28 cellular contexts compared by ENCODE assay signal in genomic region chr4:74859163-74859562, GRCh38.
DNase-seq lines count a peak whose midpoint lies in the region; ATAC-seq and TF ChIP-seq lines count a peak whose summit lies in the region.
"Had no signal": no experiment of that assay in that cellular context is flagged by ENCODE, and none has a peak within 500 bp of the region (broad histone marks: within the 10 kb centered on the region; RNA-seq: fewer than 3 reads in every experiment).

No MANE protein-coding gene starts in this region.

- CTCF ChIA-PET in CD4-positive, alpha-beta T cell (lab: Charles Lee) = no interaction called here

- no peak overlapping the region for H3K27ac ChIP-seq in CD4-positive, alpha-beta T cell (ENCODE audit: low read depth, low read length)
- H3K27ac ChIP-seq: 22Rv1; A549; BLaER1; BLaER1 treated with 17β-estradiol and CSF1 and Interleukin-3, amounts not matched to agents 10 nM and 100 nM; C4-2B had no signal

- intact Hi-C loops in CD4-positive, alpha-beta T cell (cut with DNase I, micrococcal nuclease) = no loop called here

- POLR2A ChIA-PET in CD4-positive, alpha-beta T cell (lab: Charles Lee) = no interaction called here

- peaks cover 35% of the 10 kb centered on the region for H3K27me3 Mint-ChIP-seq in type B pancreatic cell
- peaks cover 17% of the 10 kb centered on the region for H3K27me3 Mint-ChIP-seq in CD4-positive, alpha-beta T cell
- H3K27me3 Mint-ChIP-seq: CD4-positive, CD25-positive, alpha-beta regulatory T cell had no signal

- ATAC-seq in CD4-positive, alpha-beta T cell (ENCODE audit: poor library complexity) = no peak
- ATAC-seq: A549; CD8-positive, alpha-beta T cell had no signal

- no peaks in the 10 kb centered on the region for H3K9me3 ChIP-seq in CD4-positive, alpha-beta T cell (ENCODE audit: control insufficient read depth, low read length)
- H3K9me3 ChIP-seq: A549, BE2C, BLaER1, Caco-2 had no signal

- peak overlapping the region; percentile 53 for H3K4me3 Mint-ChIP-seq in type B pancreatic cell
- H3K4me3 Mint-ChIP-seq in CD4-positive, alpha-beta T cell = no peak overlapping the region
- H3K4me3 Mint-ChIP-seq: B cell; CD14-positive monocyte; CD4-positive, alpha-beta memory T cell; CD4-positive, CD25-positive, alpha-beta regulatory T cell; CD8-positive, alpha-beta memory T cell; CD8-positive, alpha-beta T cell had no signal

- no peak for DNase-seq in type B pancreatic cell (ENCODE audit: extremely low spot score, unreplicated experiment)
- DNase-seq in CD4-positive, alpha-beta T cell = no peak
- DNase-seq: 8988T; ACHN; AML-193; BE2C; C1 segment of cervical spinal cord; Caco-2; Calu3; CD4-positive, alpha-beta memory T cell; CD4-positive, CD25-positive, alpha-beta regulatory T cell; CD8-positive, alpha-beta memory T cell; CD8-positive, alpha-beta T cell; COR-L47; DMS 273 treated with DMSO at 0.1 percent for 48 hours; DMS153; DMS53; DMS79; DMS79 treated with DMSO at 0.1 percent for 48 hours; DND-41; EL had no signal

- H3K27me3 ChIP-seq in CD4-positive, alpha-beta T cell (ENCODE audit: control insufficient read depth, insufficient read depth, low read length) = no peaks in the 10 kb centered on the region
- H3K27me3 ChIP-seq: BLaER1; BLaER1 treated with 17β-estradiol and CSF1 and Interleukin-3, amounts not matched to agents 10 nM and 100 nM had no signal

- peaks cover 21% of the 10 kb centered on the region for H3K9me3 Mint-ChIP-seq in type B pancreatic cell
- no peaks in the 10 kb centered on the region for H3K9me3 Mint-ChIP-seq in CD4-positive, alpha-beta T cell
- H3K9me3 Mint-ChIP-seq: CD8-positive, alpha-beta T cell had no signal

- H3K4me1 Mint-ChIP-seq in type B pancreatic cell (ENCODE audit: unreplicated experiment) = no peaks in the 10 kb centered on the region
- no peaks in the 10 kb centered on the region for H3K4me1 Mint-ChIP-seq in CD4-positive, alpha-beta T cell (ENCODE audit: low read depth)
- H3K4me1 Mint-ChIP-seq: B cell; CD14-positive monocyte; CD4-positive, alpha-beta memory T cell; CD4-positive, CD25-positive, alpha-beta regulatory T cell; CD8-positive, alpha-beta memory T cell had no signal

- H3K36me3 Mint-ChIP-seq in type B pancreatic cell = peaks cover 3% of the 10 kb centered on the region
- H3K36me3 Mint-ChIP-seq in CD4-positive, alpha-beta T cell (ENCODE audit: low read depth) = no peaks in the 10 kb centered on the region
- H3K36me3 Mint-ChIP-seq: CD14-positive monocyte; CD4-positive, alpha-beta memory T cell; CD4-positive, CD25-positive, alpha-beta regulatory T cell; CD8-positive, alpha-beta memory T cell; CD8-positive, alpha-beta T cell had no signal

- no peak for TF ChIP-seq CTCF in type B pancreatic cell (conservative IDR thresholded peaks at IDR 0.05)
- TF ChIP-seq CTCF in CD4-positive, alpha-beta T cell (IDR thresholded peaks at IDR 0.05) = no peak

- H3K27ac Mint-ChIP-seq in type B pancreatic cell = peak overlapping the region; percentile 10
- no peak overlapping the region for H3K27ac Mint-ChIP-seq in CD4-positive, alpha-beta T cell
- H3K27ac Mint-ChIP-seq: B cell; CD14-positive monocyte; CD4-positive, alpha-beta memory T cell; CD4-positive, CD25-positive, alpha-beta regulatory T cell; CD8-positive, alpha-beta memory T cell; CD8-positive, alpha-beta T cell had no signal
